ENCODE assay signal across 8 cellular contexts in genomic region chr3:50358927-50359759, GRCh38. TPM values are rescaled to one million over a fixed set of nuclear protein-coding genes. Genes with fewer than 3 reads are reported as not detected.
DNase-seq lines count a peak whose midpoint lies in the region; ATAC-seq, FAIRE-seq and TF ChIP-seq lines count a peak whose summit lies in the region.

Gene TMEM115 (minus strand): TSS chr3:50359521. CDS start chr3:50359063, 458 bp downstream.

- TF ChIP-seq CTCF in astrocyte (IDR thresholded peaks at IDR 0.05; ENCODE audit: insufficient read depth, low read depth, low read length) (no peak), uterus (IDR thresholded peaks at IDR 0.05) (peak in 1 of 4 experiments; percentile 31)

- ATAC-seq in GM18505 (IDR thresholded peaks at IDR 0.05; ENCODE audit: unreplicated experiment) (peak; percentile 97), HG02973 (IDR thresholded peaks at IDR 0.05; ENCODE audit: unreplicated experiment) (peak; percentile 98), right cardiac atrium (peak; percentile 96 to 97)

- H2AFZ ChIP-seq in astrocyte (ENCODE audit: low read depth, low read length) = peak within 1 kb of the TSS; percentile 88

- intact Hi-C loops in right cardiac atrium (cut with DNase I) = no loop called here
- intact Hi-C loops in uterus (cut with DNase I; ENCODE audit: low total_unique reads) = no loop called here

- H3K27ac Mint-ChIP-seq in astrocyte (ENCODE audit: unreplicated experiment) = peak within 1 kb of the TSS; percentile 87

- peak within 1 kb of the TSS; percentile 98 for H3K4me2 ChIP-seq in astrocyte (ENCODE audit: low read length)

- H3K9me3 ChIP-seq in astrocyte (ENCODE audit: insufficient read depth, low read depth, low read length) (no peaks in the 10 kb centered on the region), right cardiac atrium (ENCODE audit: control insufficient read depth, low read length) (no peaks in the 10 kb centered on the region), uterus (no peaks in the 10 kb centered on the region)

- H3K27ac ChIP-seq in astrocyte (ENCODE audit: low read depth, low read length) (peak within 1 kb of the TSS; percentile 81), right cardiac atrium (ENCODE audit: low read length) (peak within 1 kb of the TSS; percentile 88), uterus (peak within 1 kb of the TSS; percentile 89 to 93)

- peaks cover 4% of the 10 kb centered on the region for H3K27me3 Mint-ChIP-seq in astrocyte (ENCODE audit: low read depth, unreplicated experiment)

- H3K4me3 Mint-ChIP-seq in astrocyte (ENCODE audit: unreplicated experiment) = peak within 1 kb of the TSS; percentile 90

- H3K4me1 ChIP-seq in astrocyte (ENCODE audit: insufficient read depth, low read length) (peaks cover 35% of the 10 kb centered on the region), right cardiac atrium (ENCODE audit: control insufficient read depth, insufficient read depth, low read length) (peaks cover 24% of the 10 kb centered on the region), uterus (peaks cover 16 to 27% of the 10 kb centered on the region in 2 donors)

- peak; percentile 93 for FAIRE-seq in astrocyte (lab: Jason Lieb, UNC)

- H3K36me3 ChIP-seq in astrocyte (ENCODE audit: insufficient read depth, low read length) = peaks cover 2% of the 10 kb centered on the region
- H3K36me3 ChIP-seq in uterus = no peaks in the 10 kb centered on the region

- H3K27me3 ChIP-seq in astrocyte (ENCODE audit: insufficient read depth, low read length) (no peaks in the 10 kb centered on the region), right cardiac atrium (ENCODE audit: control insufficient read depth, insufficient read depth) (no peaks in the 10 kb centered on the region), uterus (no peaks in the 10 kb centered on the region)

- H3K9ac ChIP-seq in astrocyte (ENCODE audit: low read length) = peak within 1 kb of the TSS; percentile 94

- TF ChIP-seq POLR2A in GM18505 (IDR thresholded peaks at IDR 0.05; ENCODE audit: borderline replicate concordance, extremely low read depth, insufficient read depth, insufficient read length) (peak; percentile 69), uterus (IDR thresholded peaks at IDR 0.05) (peak; percentile 56 to 71)

- WGBS in right cardiac atrium = under 1% methylated on average over 62 of the region's 62 CpGs

- H3K9me3 Mint-ChIP-seq in astrocyte (ENCODE audit: unreplicated experiment) = no peaks in the 10 kb centered on the region

- H3K4me3 ChIP-seq in astrocyte (ENCODE audit: insufficient read depth, low read depth, low read length) (peak within 1 kb of the TSS; percentile 73), right cardiac atrium (ENCODE audit: low read length) (peak within 1 kb of the TSS; percentile 67), uterus (peak within 1 kb of the TSS; percentile 67 to 91)

- H4K20me1 ChIP-seq in astrocyte (ENCODE audit: insufficient read depth, low read length) = peaks cover 46% of the 10 kb centered on the region

- peaks cover 13% of the 10 kb centered on the region for H3K36me3 Mint-ChIP-seq in astrocyte (ENCODE audit: low read depth, unreplicated experiment)

- peak; percentile 72 for DNase-seq in NCI-H2029 (lab: John Stamatoyannopoulos, UW)
- DNase-seq in T-helper 22 cell (ENCODE audit: low read depth) = peak; percentile 96
- peak; percentile 98 for DNase-seq in astrocyte (ENCODE audit: low read depth)
- peak; percentile 97 to 98 (median 97) for DNase-seq in right cardiac atrium
- peak; percentile 96 for DNase-seq in pulmonary artery endothelial cell (ENCODE audit: low read depth, low spot score)
- peak; percentile 95 to 99 for DNase-seq in uterus

- H3K4me1 Mint-ChIP-seq in astrocyte (ENCODE audit: low read depth, unreplicated experiment) = peaks cover 22% of the 10 kb centered on the region

- peaks cover 51% of the 10 kb centered on the region for H3K79me2 ChIP-seq in astrocyte (ENCODE audit: insufficient read depth, low read length)

RNA-seq across cellular contexts. Expression of gene TMEM115, which starts in this region (rescaled TPM):
- 48.7 and 49.8 TPM in 2 replicates for total RNA-seq in astrocyte
- total RNA-seq in right cardiac atrium = 10 to 100 TPM; 28.7 to 33.3 (median 31.7) TPM
- polyA plus RNA-seq in right cardiac atrium = 32.5 TPM
- total RNA-seq in pulmonary artery endothelial cell = 36.8 and 38.1 TPM in 2 replicates
- 10 to 100 TPM; 24.1 to 61.7 (median 37.0) TPM for total RNA-seq in uterus

Comparison
In these comparisons a context has a peak if more than half of its experiments do, and no peak if none do; other contexts are left out.
1. Peak in every context shown above with its lines: DNase-seq, ATAC-seq, H3K4me3 ChIP-seq and H3K27ac ChIP-seq.